In the genomic region with DNA sequence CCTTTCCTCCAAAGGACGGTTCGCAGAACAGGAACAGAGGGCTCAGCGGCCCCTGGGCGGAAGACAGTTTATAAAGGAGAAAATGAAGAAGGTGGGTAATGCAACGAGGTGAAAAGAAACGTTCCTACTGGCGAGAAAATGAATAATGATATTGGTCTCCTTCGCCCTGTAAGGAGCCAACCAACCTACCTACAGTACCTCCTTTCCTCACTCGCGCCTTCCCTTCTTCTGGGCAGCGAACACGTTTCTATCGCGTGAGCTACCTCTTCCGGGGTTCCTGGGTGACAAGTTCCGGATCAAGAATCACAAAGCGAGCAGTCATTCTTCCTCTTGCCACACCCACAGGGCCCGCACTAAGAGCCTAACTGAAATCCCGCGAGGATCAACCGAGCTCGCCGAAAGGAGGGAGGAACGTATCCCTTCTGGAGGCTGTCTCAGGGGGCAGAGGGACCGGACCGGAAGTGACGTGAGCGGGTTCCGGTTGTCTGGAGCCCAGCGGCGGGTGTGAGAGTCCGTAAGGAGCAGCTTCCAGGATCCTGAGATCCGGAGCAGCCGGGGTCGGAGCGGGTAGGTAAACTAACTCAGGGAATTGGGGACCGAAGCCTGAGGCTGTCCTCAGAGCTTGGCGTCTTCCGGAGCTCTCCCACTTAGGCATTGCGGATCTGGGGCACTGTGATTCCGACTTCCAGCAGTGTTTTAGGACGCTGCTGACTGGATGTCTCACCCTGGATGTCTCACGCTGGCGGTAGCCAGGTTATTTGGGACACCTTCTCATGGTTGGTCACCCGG, we compare ENCODE assay signal across 1 cellular context.
A peak's percentile ranks its signal among the peaks of the same experiment; 100 is the strongest.
TF ChIP-seq lines count a peak whose summit lies in the region.

Gene PTRH2, minus strand, starts transcription at position 249 of the 789 bp plus-strand sequence. CDS start 9,452 bp downstream, outside the sequence.
Gene VMP1, plus strand, starts transcription at position 473 of the 789 bp plus-strand sequence. CDS start 23,793 bp downstream, outside the sequence.

TF ChIP-seq in HepG2, 621 proteins besides CTCF, POLR2A, EP300 and RAD21 (continued from another document and continues in another):
- TF ChIP-seq, protein P1, sequence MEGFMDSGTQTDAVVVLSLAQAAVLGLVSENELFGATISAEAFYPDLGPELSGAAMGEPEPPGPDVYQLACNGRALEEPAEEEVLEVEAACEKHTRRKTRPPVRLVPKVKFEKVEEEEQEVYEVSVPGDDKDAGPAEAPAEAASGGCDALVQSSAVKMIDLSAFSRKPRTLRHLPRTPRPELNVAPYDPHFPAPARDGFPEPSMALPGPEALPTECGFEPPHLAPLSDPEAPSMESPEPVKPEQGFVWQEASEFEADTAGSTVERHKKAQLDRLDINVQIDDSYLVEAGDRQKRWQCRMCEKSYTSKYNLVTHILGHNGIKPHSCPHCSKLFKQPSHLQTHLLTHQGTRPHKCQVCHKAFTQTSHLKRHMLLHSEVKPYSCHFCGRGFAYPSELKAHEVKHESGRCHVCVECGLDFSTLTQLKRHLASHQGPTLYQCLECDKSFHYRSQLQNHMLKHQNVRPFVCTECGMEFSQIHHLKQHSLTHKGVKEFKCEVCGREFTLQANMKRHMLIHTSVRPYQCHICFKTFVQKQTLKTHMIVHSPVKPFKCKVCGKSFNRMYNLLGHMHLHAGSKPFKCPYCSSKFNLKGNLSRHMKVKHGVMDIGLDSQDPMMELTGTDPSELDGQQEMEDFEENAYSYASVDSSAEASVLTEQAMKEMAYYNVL (CRISPR knock-in tag; IDR thresholded peaks at IDR 0.05; ENCODE audit: borderline replicate concordance): peak; percentile 83; the same call in 1 of the 2 replicates
- TF ChIP-seq ZIK1 (CRISPR knock-in tag; IDR thresholded peaks at IDR 0.05; ENCODE audit: borderline replicate concordance, low read depth): no peak
- TF ChIP-seq BRF2 (CRISPR knock-in tag; IDR thresholded peaks at IDR 0.05): no peak; the same call in 1 of the 2 replicates
- TF ChIP-seq MZF1 (CRISPR knock-in tag; IDR thresholded peaks at IDR 0.05; ENCODE audit: borderline replicate concordance): 0 out of 2 replicates have a peak, but pooled peaks have one; percentile 4
- no peak for TF ChIP-seq NPAS2 (CRISPR knock-in tag; IDR thresholded peaks at IDR 0.05; ENCODE audit: borderline replicate concordance)
- no peak for TF ChIP-seq MLLT10 (CRISPR knock-in tag; IDR thresholded peaks at IDR 0.05)
- TF ChIP-seq, protein P2, sequence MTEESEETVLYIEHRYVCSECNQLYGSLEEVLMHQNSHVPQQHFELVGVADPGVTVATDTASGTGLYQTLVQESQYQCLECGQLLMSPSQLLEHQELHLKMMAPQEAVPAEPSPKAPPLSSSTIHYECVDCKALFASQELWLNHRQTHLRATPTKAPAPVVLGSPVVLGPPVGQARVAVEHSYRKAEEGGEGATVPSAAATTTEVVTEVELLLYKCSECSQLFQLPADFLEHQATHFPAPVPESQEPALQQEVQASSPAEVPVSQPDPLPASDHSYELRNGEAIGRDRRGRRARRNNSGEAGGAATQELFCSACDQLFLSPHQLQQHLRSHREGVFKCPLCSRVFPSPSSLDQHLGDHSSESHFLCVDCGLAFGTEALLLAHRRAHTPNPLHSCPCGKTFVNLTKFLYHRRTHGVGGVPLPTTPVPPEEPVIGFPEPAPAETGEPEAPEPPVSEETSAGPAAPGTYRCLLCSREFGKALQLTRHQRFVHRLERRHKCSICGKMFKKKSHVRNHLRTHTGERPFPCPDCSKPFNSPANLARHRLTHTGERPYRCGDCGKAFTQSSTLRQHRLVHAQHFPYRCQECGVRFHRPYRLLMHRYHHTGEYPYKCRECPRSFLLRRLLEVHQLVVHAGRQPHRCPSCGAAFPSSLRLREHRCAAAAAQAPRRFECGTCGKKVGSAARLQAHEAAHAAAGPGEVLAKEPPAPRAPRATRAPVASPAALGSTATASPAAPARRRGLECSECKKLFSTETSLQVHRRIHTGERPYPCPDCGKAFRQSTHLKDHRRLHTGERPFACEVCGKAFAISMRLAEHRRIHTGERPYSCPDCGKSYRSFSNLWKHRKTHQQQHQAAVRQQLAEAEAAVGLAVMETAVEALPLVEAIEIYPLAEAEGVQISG (CRISPR knock-in tag; IDR thresholded peaks at IDR 0.05): peak; percentile 93
- TF ChIP-seq RXRA (CRISPR knock-in tag; IDR thresholded peaks at IDR 0.05): no peak; the same call in none of the 2 replicates
- TF ChIP-seq SALL2 (CRISPR knock-in tag; IDR thresholded peaks at IDR 0.05): no peak; the same call in 1 of the 2 replicates
- TF ChIP-seq ZNF441 (CRISPR knock-in tag; IDR thresholded peaks at IDR 0.05; ENCODE audit: borderline replicate concordance): peak; percentile 88; the same call in 1 of the 2 replicates
- no peak for TF ChIP-seq FOXM1 (CRISPR knock-in tag; IDR thresholded peaks at IDR 0.05)
- 0 out of 2 replicates have a peak, but pooled peaks have one; percentile 28 for TF ChIP-seq ATF7 (IDR thresholded peaks at IDR 0.05)
- no peak; the same call in 1 of the 2 replicates for TF ChIP-seq ATF7 (CRISPR knock-in tag; IDR thresholded peaks at IDR 0.05)
- no peak for TF ChIP-seq NFIB (CRISPR knock-in tag; IDR thresholded peaks at IDR 0.05; ENCODE audit: borderline replicate concordance)
- TF ChIP-seq SKI (IDR thresholded peaks at IDR 0.05; ENCODE audit: partially characterized antibody): peak; percentile 27
- TF ChIP-seq ZNF496 (CRISPR knock-in tag; IDR thresholded peaks at IDR 0.05; ENCODE audit: insufficient replicate concordance): no peak
- TF ChIP-seq PHF20 (CRISPR knock-in tag; IDR thresholded peaks at IDR 0.05): peak; percentile 89
- no peak for TF ChIP-seq ZNF678 (CRISPR knock-in tag; IDR thresholded peaks at IDR 0.05)
- TF ChIP-seq IRF2 (CRISPR knock-in tag; IDR thresholded peaks at IDR 0.05): peak; percentile 91
- no peak for TF ChIP-seq ZNF264 (CRISPR knock-in tag; IDR thresholded peaks at IDR 0.05)
- peak; percentile 44 for TF ChIP-seq NFYC (CRISPR knock-in tag; IDR thresholded peaks at IDR 0.05)
- 0 out of 2 replicates have a peak, but pooled peaks have one; percentile 29 for TF ChIP-seq ZBTB37 (CRISPR knock-in tag; IDR thresholded peaks at IDR 0.05)
- 0 out of 2 replicates have a peak, but pooled peaks have one; percentile 67 for TF ChIP-seq XBP1 (CRISPR knock-in tag; IDR thresholded peaks at IDR 0.05)
- TF ChIP-seq SMARCE1 (IDR thresholded peaks at IDR 0.05; ENCODE audit: borderline replicate concordance): no peak
- peak; percentile 89 for TF ChIP-seq GABPA (IDR thresholded peaks at IDR 0.05; ENCODE audit: low read depth, low read length)
- peak; percentile 99 for TF ChIP-seq GABPA (CRISPR knock-in tag; IDR thresholded peaks at IDR 0.05; ENCODE audit: low read depth)
- no peak for TF ChIP-seq EHMT2 (IDR thresholded peaks at IDR 0.05; ENCODE audit: borderline replicate concordance, low read depth, low read length)
- no peak for TF ChIP-seq BORCS8-MEF2B (CRISPR knock-in tag; IDR thresholded peaks at IDR 0.05)
- TF ChIP-seq, protein P3, sequence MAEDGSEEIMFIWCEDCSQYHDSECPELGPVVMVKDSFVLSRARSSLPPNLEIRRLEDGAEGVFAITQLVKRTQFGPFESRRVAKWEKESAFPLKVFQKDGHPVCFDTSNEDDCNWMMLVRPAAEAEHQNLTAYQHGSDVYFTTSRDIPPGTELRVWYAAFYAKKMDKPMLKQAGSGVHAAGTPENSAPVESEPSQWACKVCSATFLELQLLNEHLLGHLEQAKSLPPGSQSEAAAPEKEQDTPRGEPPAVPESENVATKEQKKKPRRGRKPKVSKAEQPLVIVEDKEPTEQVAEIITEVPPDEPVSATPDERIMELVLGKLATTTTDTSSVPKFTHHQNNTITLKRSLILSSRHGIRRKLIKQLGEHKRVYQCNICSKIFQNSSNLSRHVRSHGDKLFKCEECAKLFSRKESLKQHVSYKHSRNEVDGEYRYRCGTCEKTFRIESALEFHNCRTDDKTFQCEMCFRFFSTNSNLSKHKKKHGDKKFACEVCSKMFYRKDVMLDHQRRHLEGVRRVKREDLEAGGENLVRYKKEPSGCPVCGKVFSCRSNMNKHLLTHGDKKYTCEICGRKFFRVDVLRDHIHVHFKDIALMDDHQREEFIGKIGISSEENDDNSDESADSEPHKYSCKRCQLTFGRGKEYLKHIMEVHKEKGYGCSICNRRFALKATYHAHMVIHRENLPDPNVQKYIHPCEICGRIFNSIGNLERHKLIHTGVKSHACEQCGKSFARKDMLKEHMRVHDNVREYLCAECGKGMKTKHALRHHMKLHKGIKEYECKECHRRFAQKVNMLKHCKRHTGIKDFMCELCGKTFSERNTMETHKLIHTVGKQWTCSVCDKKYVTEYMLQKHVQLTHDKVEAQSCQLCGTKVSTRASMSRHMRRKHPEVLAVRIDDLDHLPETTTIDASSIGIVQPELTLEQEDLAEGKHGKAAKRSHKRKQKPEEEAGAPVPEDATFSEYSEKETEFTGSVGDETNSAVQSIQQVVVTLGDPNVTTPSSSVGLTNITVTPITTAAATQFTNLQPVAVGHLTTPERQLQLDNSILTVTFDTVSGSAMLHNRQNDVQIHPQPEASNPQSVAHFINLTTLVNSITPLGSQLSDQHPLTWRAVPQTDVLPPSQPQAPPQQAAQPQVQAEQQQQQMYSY (CRISPR knock-in tag; IDR thresholded peaks at IDR 0.05): peak; percentile 70; the same call in 1 of the 2 replicates
- TF ChIP-seq ZNF550 (CRISPR knock-in tag; IDR thresholded peaks at IDR 0.05; ENCODE audit: borderline replicate concordance): no peak
- TF ChIP-seq, protein P4, sequence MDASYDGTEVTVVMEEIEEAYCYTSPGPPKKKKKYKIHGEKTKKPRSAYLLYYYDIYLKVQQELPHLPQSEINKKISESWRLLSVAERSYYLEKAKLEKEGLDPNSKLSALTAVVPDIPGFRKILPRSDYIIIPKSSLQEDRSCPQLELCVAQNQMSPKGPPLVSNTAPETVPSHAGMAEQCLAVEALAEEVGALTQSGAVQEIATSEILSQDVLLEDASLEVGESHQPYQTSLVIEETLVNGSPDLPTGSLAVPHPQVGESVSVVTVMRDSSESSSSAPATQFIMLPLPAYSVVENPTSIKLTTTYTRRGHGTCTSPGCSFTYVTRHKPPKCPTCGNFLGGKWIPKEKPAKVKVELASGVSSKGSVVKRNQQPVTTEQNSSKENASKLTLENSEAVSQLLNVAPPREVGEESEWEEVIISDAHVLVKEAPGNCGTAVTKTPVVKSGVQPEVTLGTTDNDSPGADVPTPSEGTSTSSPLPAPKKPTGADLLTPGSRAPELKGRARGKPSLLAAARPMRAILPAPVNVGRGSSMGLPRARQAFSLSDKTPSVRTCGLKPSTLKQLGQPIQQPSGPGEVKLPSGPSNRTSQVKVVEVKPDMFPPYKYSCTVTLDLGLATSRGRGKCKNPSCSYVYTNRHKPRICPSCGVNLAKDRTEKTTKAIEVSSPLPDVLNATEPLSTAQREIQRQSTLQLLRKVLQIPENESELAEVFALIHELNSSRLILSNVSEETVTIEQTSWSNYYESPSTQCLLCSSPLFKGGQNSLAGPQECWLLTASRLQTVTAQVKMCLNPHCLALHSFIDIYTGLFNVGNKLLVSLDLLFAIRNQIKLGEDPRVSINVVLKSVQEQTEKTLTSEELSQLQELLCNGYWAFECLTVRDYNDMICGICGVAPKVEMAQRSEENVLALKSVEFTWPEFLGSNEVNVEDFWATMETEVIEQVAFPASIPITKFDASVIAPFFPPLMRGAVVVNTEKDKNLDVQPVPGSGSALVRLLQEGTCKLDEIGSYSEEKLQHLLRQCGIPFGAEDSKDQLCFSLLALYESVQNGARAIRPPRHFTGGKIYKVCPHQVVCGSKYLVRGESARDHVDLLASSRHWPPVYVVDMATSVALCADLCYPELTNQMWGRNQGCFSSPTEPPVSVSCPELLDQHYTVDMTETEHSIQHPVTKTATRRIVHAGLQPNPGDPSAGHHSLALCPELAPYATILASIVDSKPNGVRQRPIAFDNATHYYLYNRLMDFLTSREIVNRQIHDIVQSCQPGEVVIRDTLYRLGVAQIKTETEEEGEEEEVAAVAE (CRISPR knock-in tag; IDR thresholded peaks at IDR 0.05; ENCODE audit: borderline replicate concordance): peak; percentile 28; the same call in 1 of the 2 replicates
